Comparison of ENCODE assay signal across 20 cellular contexts in genomic region chr13:97901716-97902115, GRCh38. TPM values are rescaled to one million over a fixed set of nuclear protein-coding genes. Genes with fewer than 3 reads are reported as not detected.
A peak's percentile ranks its signal among the peaks of the same experiment; 100 is the strongest.
DNase-seq lines count a peak whose midpoint lies in the region; ATAC-seq, FAIRE-seq and TF ChIP-seq lines count a peak whose summit lies in the region.
"Had no signal": no experiment of that assay in that cellular context is flagged by ENCODE, and none has a peak within 500 bp of the region (broad histone marks: within the 10 kb centered on the region; RNA-seq: fewer than 3 reads in every experiment).

No MANE protein-coding gene starts in this region.

- H3K9me3 ChIP-seq in H1 (ENCODE audit: insufficient read depth in 2 of 2, low read depth in 1 of 2, low read length in 1 of 2) = no peaks in the 10 kb centered on the region
- H3K9me3 ChIP-seq: BE2C, Caco-2, HAP-1 had no signal

- ATAC-seq in GM23338 (peak; percentile 62), HG02798 (IDR thresholded peaks at IDR 0.05; ENCODE audit: poor library complexity, unreplicated experiment) (no peak), HG03354 (IDR thresholded peaks at IDR 0.05; ENCODE audit: poor library complexity, severe bottlenecking, unreplicated experiment) (no peak)

- no peak overlapping the region for H4K5ac ChIP-seq in H1 (ENCODE audit: insufficient read length, low read depth, low read length)

- TF ChIP-seq EP300 in H1 (IDR thresholded peaks at IDR 0.05; ENCODE audit: borderline replicate concordance in 1 of 2, low read depth in 2 of 2, low read length in 2 of 2) = no peak

- no peak overlapping the region for H3K4me3 Mint-ChIP-seq in GM23338
- H3K4me3 Mint-ChIP-seq: CD4-positive, CD25-positive, alpha-beta regulatory T cell had no signal

- H3F3A ChIP-seq in GM23338 (replicated peaks; ENCODE audit: low read depth) = no peaks in the 10 kb centered on the region

- H4K8ac ChIP-seq in H1 (ENCODE audit: extremely low read depth, insufficient read depth, low read length) = no peak overlapping the region

- H3K56ac ChIP-seq in H1 (replicated peaks; ENCODE audit: insufficient read length, low read depth, low read length) = no peak overlapping the region

- H3K36me3 Mint-ChIP-seq in GM23338 (ENCODE audit: low read depth) = no peaks in the 10 kb centered on the region
- H3K36me3 Mint-ChIP-seq: CD4-positive, CD25-positive, alpha-beta regulatory T cell had no signal

- H3K18ac ChIP-seq in H1 (ENCODE audit: extremely low read depth, low read length) = no peak overlapping the region

- H2BK120ac ChIP-seq in H1 (replicated peaks; ENCODE audit: low read depth, low read length) = no peak overlapping the region

- H2BK5ac ChIP-seq in H1 (ENCODE audit: low read depth, low read length) = no peak overlapping the region

- H3K27me3 Mint-ChIP-seq in GM23338 (ENCODE audit: insufficient read depth, low read depth, poor library complexity) = peaks cover 2% of the 10 kb centered on the region

- DNase-seq in GM23338 (ENCODE audit: low spot score) (peak; percentile 8), H54 (ENCODE audit: insufficient read length, low spot score) (no peak), H1 (ENCODE audit: low read depth in 1 of 2, low spot score in 2 of 2) (no peak), retina (peak; percentile 16), globus pallidus (ENCODE audit: low spot score) (no peak)
- DNase-seq: ACHN; BE2C; C1 segment of cervical spinal cord; Caco-2; CD4-positive, CD25-positive, alpha-beta regulatory T cell; GF-D8; GOT3; KBM-7 had no signal

- H3K36me3 ChIP-seq in GM23338 (ENCODE audit: insufficient read depth) (no peaks in the 10 kb centered on the region), H1 (ENCODE audit: control insufficient read depth in 2 of 4, insufficient read depth in 4 of 4, low read length in 3 of 4) (no peaks in the 10 kb centered on the region)
- H3K36me3 ChIP-seq: BE2C, HAP-1 had no signal

- H2BK12ac ChIP-seq in H1 (ENCODE audit: low read depth, low read length) = no peak overlapping the region

- H3K23me2 ChIP-seq in H1 (ENCODE audit: low read depth, low read length) = no peaks in the 10 kb centered on the region

- FAIRE-seq in H54 (lab: Jason Lieb, UNC) = peak; percentile 55
- peak; percentile 50 for FAIRE-seq in H1 (lab: Jason Lieb, UNC)
- FAIRE-seq: A204.1, D721Med, HTR-8/SVneo had no signal

- H2AFZ ChIP-seq in GM23338 = peak overlapping the region; percentile 88
- 0 out of 2 replicates have a peak overlapping the region, but pooled peaks have one; percentile 48 for H2AFZ ChIP-seq in H1 (ENCODE audit: low read length)

- POLR2A ChIA-PET in H1 (lab: Charles Lee; ENCODE audit: partially characterized antibody) = no interaction called here

- H3K9ac ChIP-seq in H1 (replicated peaks in 1 of 4; ENCODE audit: extremely low read depth in 1 of 4, low read depth in 3 of 4, low read length in 3 of 4) = no peak overlapping the region

- TF ChIP-seq RAD21 in H1 (IDR thresholded peaks at IDR 0.05 in 1 of 2, conservative IDR thresholded peaks at IDR 0.05 in 1 of 2; ENCODE audit: low read depth in 2 of 2, low read length in 2 of 2) = no peak

- H3K4me2 ChIP-seq in GM23338 (no peak overlapping the region), H1 (ENCODE audit: insufficient read depth in 1 of 2, low read depth in 2 of 2, low read length in 2 of 2) (no peak overlapping the region)

- H3K4me1 Mint-ChIP-seq in GM23338 = peaks cover 14% of the 10 kb centered on the region
- H3K4me1 Mint-ChIP-seq: CD4-positive, CD25-positive, alpha-beta regulatory T cell; IgD-negative memory B cell had no signal

- H2BK15ac ChIP-seq in H1 (ENCODE audit: low read length) = no peak overlapping the region

- H3K23ac ChIP-seq in H1 (ENCODE audit: insufficient read length) = no peak overlapping the region

- TF ChIP-seq POLR2A in H54 (IDR thresholded peaks at IDR 0.05; ENCODE audit: low read depth, low read length) = no peak
- TF ChIP-seq POLR2A in H1 (IDR thresholded peaks at IDR 0.05; ENCODE audit: control extremely low read depth in 1 of 2, low read depth in 2 of 2, low read length in 2 of 2) = no peak

- no peak overlapping the region for H3K27ac ChIP-seq in GM23338 (ENCODE audit: low read depth)
- no peak overlapping the region for H3K27ac ChIP-seq in H1 (ENCODE audit: low read depth, low read length)

- H4K91ac ChIP-seq in H1 (replicated peaks; ENCODE audit: insufficient read length, low read length) = no peak overlapping the region

- no peaks in the 10 kb centered on the region for H3K79me1 ChIP-seq in H1 (ENCODE audit: low read depth, low read length)

- CTCF ChIA-PET in H1 (lab: Charles Lee; ENCODE audit: partially characterized antibody) = interaction anchor here (0.5 to 1.8 kb wide), 8 partner anchors 10 to 491 kb away, joined by 3 to 17 read pairs (median 3); no protein-coding TSS in a partner anchor

- H3K4ac ChIP-seq in H1 (replicated peaks; ENCODE audit: insufficient read length, low read depth, low read length) = no peak overlapping the region

- H3K4me1 ChIP-seq in GM23338 (ENCODE audit: insufficient read depth) (no peaks in the 10 kb centered on the region), H1 (replicated peaks in 1 of 4; ENCODE audit: control insufficient read depth in 3 of 4, insufficient read depth in 4 of 4, low read length in 3 of 4) (peaks cover 0 to 4% (median 1%) of the 10 kb centered on the region in 4 experiments; a peak in 2 of 7 replicates)
- H3K4me1 ChIP-seq: BE2C, Caco-2, HAP-1 had no signal

- H2AK5ac ChIP-seq in H1 (ENCODE audit: low read depth, low read length) = no peak overlapping the region

- H3K4me3 ChIP-seq in GM23338 (no peak overlapping the region), H1 (ENCODE audit: extremely low read depth in 1 of 4, insufficient read depth in 2 of 4, low read depth in 3 of 4, low read length in 4 of 4) (no peak overlapping the region)
- H3K4me3 ChIP-seq: HAP-1 had no signal

- H3K27me3 ChIP-seq in GM23338 (ENCODE audit: insufficient read depth) = no peaks in the 10 kb centered on the region
- H3K27me3 ChIP-seq in H1 (replicated peaks in 1 of 4; ENCODE audit: control insufficient read depth in 3 of 4, extremely low read depth in 1 of 4, insufficient read depth in 3 of 4, low read length in 3 of 4) = no peaks in the 10 kb centered on the region

- no peak overlapping the region for H2BK20ac ChIP-seq in H1 (ENCODE audit: low read length)

- H4K20me1 ChIP-seq in GM23338 (replicated peaks; ENCODE audit: insufficient read depth) (no peaks in the 10 kb centered on the region), H1 (replicated peaks in 1 of 2; ENCODE audit: control insufficient read depth in 1 of 2, insufficient read depth in 2 of 2, low read length in 2 of 2) (no peaks in the 10 kb centered on the region)

- no peak for TF ChIP-seq CTCF in GM23338 (conservative IDR thresholded peaks at IDR 0.05; ENCODE audit: low read depth in 2 of 2)
- no peak for TF ChIP-seq CTCF in H1 (IDR thresholded peaks at IDR 0.05; ENCODE audit: control extremely low read depth in 1 of 3, insufficient read depth in 1 of 3, low read depth in 1 of 3, low read length in 3 of 3)

- WGBS in H1 (ENCODE audit: extremely low coverage in 1 of 2, insufficient coverage in 1 of 2, insufficient read length in 1 of 2, insufficient replicate concordance in 2 of 2, low coverage in 1 of 2, low lambda C conversion rate in 2 of 2, missing lambda C conversion rate in 1 of 2), 2 experiments = 100% methylated on average over 1 of the region's 1 CpG; no CpG with 5 or more reads in 1 of the 2 experiments

- H3K14ac ChIP-seq in H1 (ENCODE audit: insufficient read length) = no peak overlapping the region

- H3K79me2 ChIP-seq in GM23338 (replicated peaks; ENCODE audit: insufficient read depth) (no peaks in the 10 kb centered on the region), H1 (ENCODE audit: control insufficient read depth in 1 of 2, insufficient read depth in 2 of 2, low read length in 2 of 2) (no peaks in the 10 kb centered on the region)

- no peaks in the 10 kb centered on the region; the same call in 1 of the 2 replicates for H3K9me2 ChIP-seq in GM23338 (ENCODE audit: insufficient read depth)

- H3K9me3 Mint-ChIP-seq in GM23338 = no peaks in the 10 kb centered on the region

- H3K27ac Mint-ChIP-seq in GM23338 = peak overlapping the region; percentile 37; the same call in 1 of the 2 replicates
- H3K27ac Mint-ChIP-seq: CD4-positive, CD25-positive, alpha-beta regulatory T cell; IgD-negative memory B cell had no signal

TF ChIP-seq in GM23338, 12 proteins besides CTCF, POLR2A, EP300 and RAD21:
- TF ChIP-seq EZH2phosphoT487 (IDR thresholded peaks at IDR 0.05; ENCODE audit: unreplicated experiment) = no peak
- no peak for TF ChIP-seq ZNF114 (CRISPR knock-in tag; IDR thresholded peaks at IDR 0.05)
- no peak for TF ChIP-seq CREB1 (CRISPR knock-in tag; IDR thresholded peaks at IDR 0.05; ENCODE audit: low read depth)

TF ChIP-seq in H1, 55 proteins besides CTCF, POLR2A, EP300 and RAD21:
- no peak for TF ChIP-seq MAFK (IDR thresholded peaks at IDR 0.05; ENCODE audit: low read depth, low read length)
- TF ChIP-seq YY1 (IDR thresholded peaks at IDR 0.05; ENCODE audit: low read depth, low read length) = no peak
- TF ChIP-seq PHF8 (conservative IDR thresholded peaks at IDR 0.05; ENCODE audit: low read depth, low read length) = no peak
- TF ChIP-seq, protein P1, sequence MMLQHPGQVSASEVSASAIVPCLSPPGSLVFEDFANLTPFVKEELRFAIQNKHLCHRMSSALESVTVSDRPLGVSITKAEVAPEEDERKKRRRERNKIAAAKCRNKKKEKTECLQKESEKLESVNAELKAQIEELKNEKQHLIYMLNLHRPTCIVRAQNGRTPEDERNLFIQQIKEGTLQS (IDR thresholded peaks at IDR 0.05; ENCODE audit: insufficient read depth, low read depth, low read length) = no peak
- TF ChIP-seq ASH2L (IDR thresholded peaks at IDR 0.05; ENCODE audit: low read length) = no peak
- no peak for TF ChIP-seq KDM4A (IDR thresholded peaks at IDR 0.05; ENCODE audit: low read depth, low read length, severe bottlenecking)
- TF ChIP-seq TCF12 (IDR thresholded peaks at IDR 0.05; ENCODE audit: low read depth, low read length) = no peak
- TF ChIP-seq JUN (IDR thresholded peaks at IDR 0.05; ENCODE audit: low read depth, low read length) = no peak
- no peak for TF ChIP-seq SP1 (IDR thresholded peaks at IDR 0.05; ENCODE audit: low read depth, low read length)

RNA-seq across cellular contexts. Expression of gene IPO5, which starts 51.8 kb away (rescaled TPM):
- total RNA-seq in GM23338 (2014; rRNA removed; shearing (Covaris generic)) = 353 and 426 TPM in 2 replicates
- polyA plus RNA-seq in GM23338 (2016; fragmentation: Nextera tagmentation; extraction: Ambion mirVana) (107 and 124 TPM in 2 replicates), H1 (2011; rRNA removed) (106 and 143 TPM in 2 replicates)
- total RNA-seq in H1 (2021; fragmentation: NEBNext Ultra II Directional; extraction: Animal tissue kit (Norgen Biotek cat#: 25700)) = 388 and 410 TPM in 2 replicates
- 200 TPM for polyA plus RNA-seq in H1 (2011; cell fraction: cytosol; rRNA removed)
- polyA plus RNA-seq in H1 (2011; cell fraction: nucleus; rRNA removed) = 292 TPM
- polyA plus RNA-seq in H1 (2012, experiment 1 of 2) = 219 to 400 TPM (median 256 TPM) in 4 replicates
- polyA plus RNA-seq in H1 (2012, experiment 2 of 2) = 13.1 TPM
- polyA plus RNA-seq in H1 (2013, experiment 1 of 2) = 192 TPM
- 190 TPM for polyA plus RNA-seq in H1 (2013, experiment 2 of 2)
- 499 and 736 TPM in 2 replicates for polyA minus RNA-seq in H1 (2011; rRNA and poly(A)+ RNA removed)
- 283 TPM for polyA minus RNA-seq in H1 (2011; cell fraction: cytosol; rRNA and poly(A)+ RNA removed)
- polyA minus RNA-seq in H1 (2011; cell fraction: nucleus; rRNA and poly(A)+ RNA removed) = 475 TPM

Comparison
In these comparisons a context has a peak if more than half of its experiments do, and no peak if none do; other contexts are left out.
1. DNase-seq: peak in GM23338 (single experiment) and retina (single experiment); none in H54 (single experiment), H1 (0 of 2) and globus pallidus (single experiment).